ENCODE assay signal across 10 cellular contexts in genomic region chr2:177783835-177784448, GRCh38.
A peak's percentile ranks its signal among the peaks of the same experiment; 100 is the strongest.
DNase-seq lines count a peak whose midpoint lies in the region; ATAC-seq and TF ChIP-seq lines count a peak whose summit lies in the region.
"Had no signal": no experiment of that assay in that cellular context is flagged by ENCODE, and none has a peak within 500 bp of the region (broad histone marks: within the 10 kb centered on the region; RNA-seq: fewer than 3 reads in every experiment).

No MANE protein-coding gene starts in this region.

- CTCF ChIA-PET in activated CD8-positive, alpha-beta T cell treated with anti-CD3 and anti-CD28 coated beads, Interleukin-2, amount 10 ng/mL, durations not matched to agents 7 days and 5 days (lab: Charles Lee), result no interaction called here

- no CpG with 5 or more reads among the region's 2 CpGs for WGBS in neuronal stem cell (ENCODE audit: extremely low coverage in 2 of 2, insufficient read length in 2 of 2, insufficient replicate concordance in 1 of 2), 2 donors

- H3K4ac ChIP-seq in neuronal stem cell (ENCODE audit: low read length), result no peak overlapping the region

- no peaks in the 10 kb centered on the region for H3K79me1 ChIP-seq in neuronal stem cell (ENCODE audit: low read depth, low read length)

- no peak overlapping the region for H2BK5ac ChIP-seq in neuronal stem cell (ENCODE audit: low read length)

- H3K36me3 Mint-ChIP-seq in activated CD8-positive, alpha-beta T cell treated with anti-CD3 and anti-CD28 coated beads, Interleukin-2, amount 10 ng/mL, durations not matched to agents 7 days and 5 days (ENCODE audit: low read depth), result no peaks in the 10 kb centered on the region
- peaks cover 5% of the 10 kb centered on the region for H3K36me3 Mint-ChIP-seq in activated T-helper 1 cell treated with anti-CD3 and anti-CD28 coated beads, Interleukin-12 subunit alpha, Interleukin-12 subunit beta, Interleukin-2, Interleukin-4 antibody, amounts not matched to agents 30 ng/mL and 10 ng/mL and 1 ng/mL, durations not matched to agents 14 hours and 24 hours and 36 hours (ENCODE audit: low read depth)

- peak overlapping the region; percentile 42 for H2AFZ ChIP-seq in neuronal stem cell (ENCODE audit: low read length)

- H2BK15ac ChIP-seq in neuronal stem cell (ENCODE audit: low read length), result no peak overlapping the region

- no peak overlapping the region for H3K18ac ChIP-seq in neuronal stem cell (ENCODE audit: low read length)

- DNase-seq in NCI-H2196 (lab: John Stamatoyannopoulos, UW; ENCODE audit: unreplicated experiment), result peak; percentile 31
- DNase-seq in NCI-H2196 treated with DMSO at 0.1 percent for 48 hours (lab: John Stamatoyannopoulos, UW; ENCODE audit: unreplicated experiment), result no peak
- DNase-seq in activated CD8-positive, alpha-beta T cell treated with anti-CD3 and anti-CD28 coated beads, Interleukin-2, amount 10 ng/mL, durations not matched to agents 7 days and 5 days, result peak; percentile 53
- DNase-seq in neuronal stem cell (ENCODE audit: low spot score), result no peak
- no peak for DNase-seq in activated T-helper 1 cell treated with anti-CD3 and anti-CD28 coated beads, Interleukin-12 subunit alpha, Interleukin-12 subunit beta, Interleukin-2, Interleukin-4 antibody, amounts not matched to agents 30 ng/mL and 10 ng/mL and 1 ng/mL, durations not matched to agents 14 hours and 24 hours and 36 hours (ENCODE audit: low spot score)
- no peak for DNase-seq in stimulated activated CD4-positive, alpha-beta T cell treated with anti-CD3 and anti-CD28 coated beads, Interleukin-2, amount 100 ng/mL, for 48 hours

- peak overlapping the region; percentile 43 for H3K4me3 Mint-ChIP-seq in activated CD8-positive, alpha-beta T cell treated with anti-CD3 and anti-CD28 coated beads, Interleukin-2, amount 10 ng/mL, durations not matched to agents 7 days and 5 days
- H3K4me3 Mint-ChIP-seq in activated T-helper 1 cell treated with anti-CD3 and anti-CD28 coated beads, Interleukin-12 subunit alpha, Interleukin-12 subunit beta, Interleukin-2, Interleukin-4 antibody, amounts not matched to agents 30 ng/mL and 10 ng/mL and 1 ng/mL, durations not matched to agents 14 hours and 24 hours and 36 hours, result no peak overlapping the region

- no peak overlapping the region for H2BK12ac ChIP-seq in neuronal stem cell (ENCODE audit: low read length)

- H4K8ac ChIP-seq in neuronal stem cell (ENCODE audit: low read depth, low read length), result no peak overlapping the region

- H3K27me3 Mint-ChIP-seq in activated CD8-positive, alpha-beta T cell treated with anti-CD3 and anti-CD28 coated beads, Interleukin-2, amount 10 ng/mL, durations not matched to agents 7 days and 5 days (ENCODE audit: low read depth), result peaks cover 7% of the 10 kb centered on the region
- H3K27me3 Mint-ChIP-seq in activated T-helper 1 cell treated with anti-CD3 and anti-CD28 coated beads, Interleukin-12 subunit alpha, Interleukin-12 subunit beta, Interleukin-2, Interleukin-4 antibody, amounts not matched to agents 30 ng/mL and 10 ng/mL and 1 ng/mL, durations not matched to agents 14 hours and 24 hours and 36 hours (ENCODE audit: insufficient read depth), result peaks cover 4% of the 10 kb centered on the region

- peaks cover 0 to 5% of the 10 kb centered on the region in 2 donors for H3K4me1 ChIP-seq in neuronal stem cell (ENCODE audit: control insufficient read depth in 2 of 2, insufficient read depth in 1 of 2, low read depth in 1 of 2, low read length in 2 of 2)

- H3K9me3 ChIP-seq in neuronal stem cell (replicated peaks in 1 of 2; ENCODE audit: control insufficient read depth in 2 of 2, insufficient read depth in 1 of 2, low read depth in 1 of 2, low read length in 2 of 2), result no peaks in the 10 kb centered on the region
- H3K9me3 ChIP-seq: neutrophil had no signal

- H3K4me3 ChIP-seq in neuronal stem cell (ENCODE audit: low read length in 2 of 2), result no peak overlapping the region

- peak overlapping the region; percentile 53 for H3K27ac Mint-ChIP-seq in activated CD8-positive, alpha-beta T cell treated with anti-CD3 and anti-CD28 coated beads, Interleukin-2, amount 10 ng/mL, durations not matched to agents 7 days and 5 days
- no peak overlapping the region for H3K27ac Mint-ChIP-seq in activated T-helper 1 cell treated with anti-CD3 and anti-CD28 coated beads, Interleukin-12 subunit alpha, Interleukin-12 subunit beta, Interleukin-2, Interleukin-4 antibody, amounts not matched to agents 30 ng/mL and 10 ng/mL and 1 ng/mL, durations not matched to agents 14 hours and 24 hours and 36 hours

- H3K4me2 ChIP-seq in neuronal stem cell (ENCODE audit: insufficient read depth, low read length, poor library complexity, severe bottlenecking), result no peak overlapping the region

- no peaks in the 10 kb centered on the region for H3K9me3 Mint-ChIP-seq in activated CD8-positive, alpha-beta T cell treated with anti-CD3 and anti-CD28 coated beads, Interleukin-2, amount 10 ng/mL, durations not matched to agents 7 days and 5 days (ENCODE audit: insufficient read depth)
- peaks cover 4% of the 10 kb centered on the region for H3K9me3 Mint-ChIP-seq in activated T-helper 1 cell treated with anti-CD3 and anti-CD28 coated beads, Interleukin-12 subunit alpha, Interleukin-12 subunit beta, Interleukin-2, Interleukin-4 antibody, amounts not matched to agents 30 ng/mL and 10 ng/mL and 1 ng/mL, durations not matched to agents 14 hours and 24 hours and 36 hours

- H3K36me3 ChIP-seq in neuronal stem cell (replicated peaks in 1 of 2; ENCODE audit: control insufficient read depth in 2 of 2, insufficient read depth in 2 of 2, low read length in 2 of 2), result no peaks in the 10 kb centered on the region
- H3K36me3 ChIP-seq: neutrophil had no signal

- intact Hi-C loops in activated T-helper 1 cell treated with anti-CD3 and anti-CD28 coated beads, Interleukin-12 subunit alpha, Interleukin-12 subunit beta, Interleukin-2, Interleukin-4 antibody, amounts not matched to agents 30 ng/mL and 10 ng/mL and 1 ng/mL, durations not matched to agents 14 hours and 24 hours and 36 hours (cut with micrococcal nuclease), result no loop called here

- H4K91ac ChIP-seq in neuronal stem cell (ENCODE audit: low read depth, low read length, poor library complexity), result no peak overlapping the region

- H3K23ac ChIP-seq in neuronal stem cell (ENCODE audit: low read depth, low read length, poor library complexity), result no peak overlapping the region

- peaks cover 38% of the 10 kb centered on the region for H3K4me1 Mint-ChIP-seq in activated CD8-positive, alpha-beta T cell treated with anti-CD3 and anti-CD28 coated beads, Interleukin-2, amount 10 ng/mL, durations not matched to agents 7 days and 5 days (ENCODE audit: low read depth)
- H3K4me1 Mint-ChIP-seq in activated T-helper 1 cell treated with anti-CD3 and anti-CD28 coated beads, Interleukin-12 subunit alpha, Interleukin-12 subunit beta, Interleukin-2, Interleukin-4 antibody, amounts not matched to agents 30 ng/mL and 10 ng/mL and 1 ng/mL, durations not matched to agents 14 hours and 24 hours and 36 hours (ENCODE audit: low read depth), result peaks cover 34% of the 10 kb centered on the region

- H2BK120ac ChIP-seq in neuronal stem cell (ENCODE audit: low read depth, low read length), result no peak overlapping the region

- no peak overlapping the region for H2AK5ac ChIP-seq in neuronal stem cell (ENCODE audit: low read depth, low read length)

- no peak overlapping the region for H3K27ac ChIP-seq in neuronal stem cell (replicated peaks; ENCODE audit: low read length)
- H3K27ac ChIP-seq: 22Rv1, neutrophil had no signal

- no peak overlapping the region for H3K9ac ChIP-seq in neuronal stem cell (ENCODE audit: low read depth, low read length, poor library complexity)

- no peak for TF ChIP-seq POLR2A in GM18505 (IDR thresholded peaks at IDR 0.05; ENCODE audit: borderline replicate concordance, extremely low read depth, insufficient read depth, insufficient read length)

- POLR2A ChIA-PET in activated CD8-positive, alpha-beta T cell treated with anti-CD3 and anti-CD28 coated beads, Interleukin-2, amount 10 ng/mL, durations not matched to agents 7 days and 5 days (lab: Charles Lee), result interaction anchor here (0.6 kb wide), 1 partner anchor 418 kb away, joined by 3 read pairs; no protein-coding TSS in a partner anchor

- no peaks in the 10 kb centered on the region for H3K27me3 ChIP-seq in neuronal stem cell (ENCODE audit: control insufficient read depth in 3 of 3, insufficient read depth in 3 of 3, low read depth in 1 of 3, low read length in 3 of 3)
- H3K27me3 ChIP-seq: neutrophil had no signal

- H3K14ac ChIP-seq in neuronal stem cell (ENCODE audit: low read length), result no peak overlapping the region

- ATAC-seq in HG03442 (IDR thresholded peaks at IDR 0.05; ENCODE audit: unreplicated experiment) (peak; percentile 98), GM18505 (IDR thresholded peaks at IDR 0.05; ENCODE audit: unreplicated experiment) (no peak)
- peak; percentile 81 for ATAC-seq in activated CD8-positive, alpha-beta T cell treated with anti-CD3 and anti-CD28 coated beads, Interleukin-2, amount 10 ng/mL, durations not matched to agents 7 days and 5 days

Comparison
In these comparisons a context has a peak if more than half of its experiments do, and no peak if none do; other contexts are left out.
1. DNase-seq: peak in NCI-H2196 (single experiment) and activated CD8-positive, alpha-beta T cell treated with anti-CD3 and anti-CD28 coated beads, Interleukin-2, amount 10 ng/mL, durations not matched to agents 7 days and 5 days (single experiment); none in NCI-H2196 treated with DMSO at 0.1 percent for 48 hours (single experiment), neuronal stem cell (single experiment), activated T-helper 1 cell treated with anti-CD3 and anti-CD28 coated beads, Interleukin-12 subunit alpha, Interleukin-12 subunit beta, Interleukin-2, Interleukin-4 antibody, amounts not matched to agents 30 ng/mL and 10 ng/mL and 1 ng/mL, durations not matched to agents 14 hours and 24 hours and 36 hours (single experiment) and stimulated activated CD4-positive, alpha-beta T cell treated with anti-CD3 and anti-CD28 coated beads, Interleukin-2, amount 100 ng/mL, for 48 hours (0 of 2).